ENCODE assay signal across 26 cellular contexts in the genomic region with DNA sequence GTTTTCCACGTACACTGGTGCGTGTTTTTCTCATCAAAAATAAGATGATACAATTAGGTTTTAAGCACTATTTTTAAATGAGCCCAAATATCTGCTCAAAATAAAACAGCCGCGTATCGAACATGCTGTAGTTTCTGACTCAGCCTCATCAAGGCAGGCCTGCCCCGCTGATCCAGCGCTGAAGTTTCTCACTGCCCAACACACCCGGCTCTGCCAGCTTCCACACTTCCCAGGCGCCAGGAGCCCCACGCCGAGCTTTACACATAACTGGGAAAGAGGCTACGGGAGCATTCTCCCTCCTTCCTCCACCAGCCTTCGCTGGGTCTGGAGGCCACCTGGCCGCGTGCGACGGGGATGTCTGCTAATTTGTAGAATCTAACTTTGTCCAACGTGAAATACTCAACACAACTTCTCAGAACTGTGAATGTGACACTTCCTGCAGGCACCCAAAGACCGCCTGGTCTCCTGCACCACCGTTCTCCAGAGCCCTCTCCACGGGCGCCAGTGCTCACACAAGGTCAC.
"Had no signal": no experiment of that assay in that cellular context is flagged by ENCODE, and none has a peak within 500 bp of the region (broad histone marks: within the 10 kb centered on the region; RNA-seq: fewer than 3 reads in every experiment).

No MANE protein-coding gene starts in this region.

- H2AFZ ChIP-seq: hepatocyte, neural progenitor cell, parathyroid adenoma had no signal

- H3K4me2 ChIP-seq: hepatocyte, neural progenitor cell had no signal

- H3K27ac Mint-ChIP-seq: dendritic cell treated with granulocyte-macrophage colony-stimulating factor and Interleukin-4, amounts not matched to agents 40 ng/mL and 50 ng/mL, for 4 days; effector memory CD8-positive, alpha-beta T cell; memory B cell; neural progenitor cell; stimulated activated effector memory CD8-positive, alpha-beta T cell treated with anti-CD3 and anti-CD28 coated beads, Interleukin-12 subunit alpha, Interleukin-12 subunit beta, amount 100 ng/mL, for 72 hours; type B pancreatic cell had no signal

- H3K27me3 Mint-ChIP-seq: effector memory CD8-positive, alpha-beta T cell; natural killer cell treated with Interleukin-12 subunit alpha and Interleukin-12 subunit beta and Interleukin-15 and Interleukin-18, amount 100 ng/mL, for 72 hours; type B pancreatic cell had no signal

- H3K36me3 Mint-ChIP-seq: natural killer cell treated with Interleukin-12 subunit alpha and Interleukin-12 subunit beta and Interleukin-15 and Interleukin-18, amount 100 ng/mL, for 72 hours had no signal

- H3K9ac ChIP-seq: neural progenitor cell, parathyroid adenoma had no signal

- H3K27me3 ChIP-seq: esophagus muscularis mucosa, foreskin keratinocyte, hepatocyte, neural progenitor cell, right lobe of liver, suprapubic skin, thyroid gland, uterus had no signal

- H3K4me1 ChIP-seq: neural progenitor cell, parathyroid adenoma had no signal

- H3K27ac ChIP-seq: epithelial cell of prostate, foreskin keratinocyte, hepatocyte, neural progenitor cell, parathyroid adenoma, psoas muscle, right lobe of liver, suprapubic skin had no signal

- H3K4me3 Mint-ChIP-seq: dendritic cell treated with granulocyte-macrophage colony-stimulating factor and Interleukin-4, amounts not matched to agents 40 ng/mL and 50 ng/mL, for 4 days; effector memory CD8-positive, alpha-beta T cell; memory B cell; natural killer cell treated with Interleukin-12 subunit alpha and Interleukin-12 subunit beta and Interleukin-15 and Interleukin-18, amount 100 ng/mL, for 72 hours; neural progenitor cell; stimulated activated effector memory CD8-positive, alpha-beta T cell treated with anti-CD3 and anti-CD28 coated beads, Interleukin-12 subunit alpha, Interleukin-12 subunit beta, amount 100 ng/mL, for 72 hours; type B pancreatic cell had no signal

- H3K4me3 ChIP-seq: esophagus muscularis mucosa, hepatocyte, left ventricle myocardium inferior, lower lobe of right lung, neural progenitor cell, psoas muscle, right lobe of liver, suprapubic skin, thyroid gland, uterus had no signal

- H3K9me3 ChIP-seq: esophagus muscularis mucosa, left ventricle myocardium inferior, lower lobe of right lung, psoas muscle, right lobe of liver, suprapubic skin, thyroid gland, uterus had no signal

- H3K9me3 Mint-ChIP-seq: dendritic cell treated with granulocyte-macrophage colony-stimulating factor and Interleukin-4, amounts not matched to agents 40 ng/mL and 50 ng/mL, for 4 days; effector memory CD8-positive, alpha-beta T cell; memory B cell; natural killer cell treated with Interleukin-12 subunit alpha and Interleukin-12 subunit beta and Interleukin-15 and Interleukin-18, amount 100 ng/mL, for 72 hours; neural progenitor cell; stimulated activated effector memory CD8-positive, alpha-beta T cell treated with anti-CD3 and anti-CD28 coated beads, Interleukin-12 subunit alpha, Interleukin-12 subunit beta, amount 100 ng/mL, for 72 hours; type B pancreatic cell had no signal

- H3K36me3 ChIP-seq: neural progenitor cell, thyroid gland, uterus had no signal

- ATAC-seq: effector memory CD8-positive, alpha-beta T cell; foreskin keratinocyte; left cardiac atrium; lower lobe of right lung; natural killer cell treated with Interleukin-12 subunit alpha and Interleukin-12 subunit beta and Interleukin-15 and Interleukin-18, amount 100 ng/mL, for 72 hours; psoas muscle; right lobe of liver; stimulated activated effector memory CD8-positive, alpha-beta T cell treated with anti-CD3 and anti-CD28 coated beads, Interleukin-12 subunit alpha, Interleukin-12 subunit beta, amount 100 ng/mL, for 72 hours; stimulated activated naive CD8-positive, alpha-beta T cell treated with anti-CD3 and anti-CD28 coated beads, Interleukin-15, Interleukin-2, amounts not matched to agents 100 U/mL and 50 U/mL, for 24 hours had no signal

- DNase-seq: effector memory CD8-positive, alpha-beta T cell; foreskin keratinocyte; kidney; left cardiac atrium; left ventricle myocardium inferior; lower lobe of right lung; midbrain; retina; right lobe of liver; stimulated activated CD4-positive, alpha-beta T cell treated with anti-CD3 and anti-CD28 coated beads, Interleukin-4, amount 100 ng/mL, for 1 hour; stimulated activated CD8-positive, alpha-beta memory T cell treated with anti-CD3 and anti-CD28 coated beads, Interleukin-4, amount 100 ng/mL, for 48 hours; stimulated activated naive CD8-positive, alpha-beta T cell treated with anti-CD3 and anti-CD28 coated beads, Interleukin-15, Interleukin-2, amounts not matched to agents 100 U/mL and 50 U/mL, for 24 hours; thyroid gland; uterus had no signal

- FAIRE-seq: kidney had no signal
